In genomic region chr19:29530549-29531457, GRCh38 we compare ENCODE assay signal across 24 cellular contexts. TPM values are rescaled to one million over a fixed set of nuclear protein-coding genes. Genes with fewer than 3 reads are reported as not detected.
DNase-seq lines count a peak whose midpoint lies in the region; ATAC-seq and TF ChIP-seq lines count a peak whose summit lies in the region.
"Had no signal": no experiment of that assay in that cellular context is flagged by ENCODE, and none has a peak within 500 bp of the region (broad histone marks: within the 10 kb centered on the region; RNA-seq: fewer than 3 reads in every experiment).

No MANE protein-coding gene starts in this region.

- H3F3A ChIP-seq in smooth muscle cell (ENCODE audit: low read depth) = no peaks in the 10 kb centered on the region

- H2AFZ ChIP-seq in smooth muscle cell (ENCODE audit: low read depth) = no peak overlapping the region

- H3K27me3 ChIP-seq in smooth muscle cell (ENCODE audit: low read depth) = peaks cover 67% of the 10 kb centered on the region

- H3K4me3 ChIP-seq in smooth muscle cell = peak overlapping the region; percentile 23
- H3K4me3 ChIP-seq: GM12878, skin epidermis had no signal

- ATAC-seq in GM18511 (IDR thresholded peaks at IDR 0.05; ENCODE audit: unreplicated experiment) (no peak), HG03139 (IDR thresholded peaks at IDR 0.05; ENCODE audit: unreplicated experiment) (no peak)
- ATAC-seq: GM12878, left ventricle myocardium superior, PC-3 had no signal

- H3K4me1 ChIP-seq in smooth muscle cell (ENCODE audit: low read depth) = peaks cover 13% of the 10 kb centered on the region
- H3K4me1 ChIP-seq: BE2C had no signal

- no peaks in the 10 kb centered on the region for H3K79me2 ChIP-seq in smooth muscle cell (ENCODE audit: low read depth)
- H3K79me2 ChIP-seq: parathyroid adenoma had no signal

- H4K20me1 ChIP-seq in smooth muscle cell (ENCODE audit: low read depth) = no peaks in the 10 kb centered on the region

- H3K36me3 ChIP-seq in smooth muscle cell (ENCODE audit: low read depth) = no peaks in the 10 kb centered on the region
- H3K36me3 ChIP-seq: BE2C had no signal

- WGBS in smooth muscle cell (ENCODE audit: low lambda C conversion rate) = 42% methylated on average over 12 of the region's 15 CpGs

- peak overlapping the region; percentile 77 for H3K4me2 ChIP-seq in smooth muscle cell

- no peak overlapping the region for H3K9ac ChIP-seq in smooth muscle cell (ENCODE audit: low read depth)
- H3K9ac ChIP-seq: parathyroid adenoma had no signal

- DNase-seq in NCI-H2107 treated with DMSO at 0.1 percent for 48 hours (lab: John Stamatoyannopoulos, UW; ENCODE audit: unreplicated experiment) = peak; percentile 3
- DNase-seq in NCI-H2107 (lab: John Stamatoyannopoulos, UW) = no peak
- DNase-seq in caudate nucleus (lab: John Stamatoyannopoulos, UW) = peak in 1 of 61 donors; percentile 21
- peak; percentile 51 for DNase-seq in iPS-NIHi7 (ENCODE audit: extremely low spot score)
- DNase-seq in smooth muscle cell (lab: John Stamatoyannopoulos, UW; ENCODE audit: unreplicated experiment) = no peak
- DNase-seq in NCI-H1436 (lab: John Stamatoyannopoulos, UW) = no peak
- DNase-seq: 8988T; BE2C; GF-D8; left ventricle myocardium superior; NCI-H2171 treated with DMSO at 0.1 percent for 48 hours; NCI-H748 treated with DMSO at 0.1 percent for 48 hours; PC-3; stimulated activated CD4-positive, alpha-beta T cell treated with anti-CD3 and anti-CD28 coated beads, Interleukin-4, amount 100 ng/mL, for 4 hours had no signal

- no peak for TF ChIP-seq CTCF in smooth muscle cell (IDR thresholded peaks at IDR 0.05; ENCODE audit: borderline replicate concordance, insufficient read depth, poor library complexity, severe bottlenecking)

- H3K9me3 ChIP-seq in smooth muscle cell (replicated peaks; ENCODE audit: low read depth) = no peaks in the 10 kb centered on the region
- H3K9me3 ChIP-seq: BE2C had no signal

- peak overlapping the region; percentile 1 for H3K27ac ChIP-seq in caudate nucleus (ENCODE audit: low read depth, low read length)
- H3K27ac ChIP-seq in smooth muscle cell (ENCODE audit: low read depth) = no peak overlapping the region
- H3K27ac ChIP-seq: parathyroid adenoma, skin epidermis had no signal

RNA-seq across cellular contexts. Expression of gene VSTM2B, which starts 5.0 kb away (rescaled TPM):
- total RNA-seq in smooth muscle cell = not detected in 2 replicates
- not detected in 2 replicates for polyA plus RNA-seq in smooth muscle cell
- total RNA-seq: activated CD8-positive, alpha-beta memory T cell treated with anti-CD3 and anti-CD28 coated beads for 36 hours; endothelial cell of umbilical vein; fibroblast of villous mesenchyme; GM12878; HT1080; left ventricle myocardium superior; PC-3; SK-MEL-5 had no signal
- polyA plus RNA-seq: endothelial cell of umbilical vein, GM12878 had no signal

Comparison
In these comparisons a context has a peak if more than half of its experiments do, and no peak if none do; other contexts are left out.
1. DNase-seq: peak in NCI-H2107 treated with DMSO at 0.1 percent for 48 hours (single experiment) and iPS-NIHi7 (single experiment); none in NCI-H2107 (single experiment), smooth muscle cell (single experiment) and NCI-H1436 (single experiment).